ENCODE assay signal across 7 cellular contexts in the genomic region with DNA sequence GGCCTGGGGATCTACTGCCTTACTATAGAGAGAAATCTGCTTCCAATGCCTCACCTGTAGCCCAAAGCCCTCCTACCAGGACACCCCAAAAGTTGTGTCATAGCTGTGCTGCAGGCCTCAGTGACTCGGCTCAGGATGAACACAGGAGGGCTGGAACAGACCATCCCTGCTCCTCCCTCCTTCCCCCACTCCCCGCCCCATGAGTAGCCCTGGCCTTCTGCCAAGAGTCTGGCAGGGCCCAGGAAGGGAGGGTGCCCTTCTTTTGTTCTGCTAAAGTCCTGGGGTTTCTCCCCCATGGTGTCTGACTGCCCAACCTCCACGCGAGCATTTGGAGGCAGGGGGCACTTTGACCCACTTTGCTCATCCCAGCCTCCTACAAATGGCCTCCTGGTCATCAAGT. TPM values are rescaled to one million over a fixed set of nuclear protein-coding genes. Genes with fewer than 3 reads are reported as not detected.
"Had no signal": no experiment of that assay in that cellular context is flagged by ENCODE, and none has a peak within 500 bp of the region (broad histone marks: within the 10 kb centered on the region; RNA-seq: fewer than 3 reads in every experiment).

No MANE protein-coding gene starts in this region.

RNA-seq across cellular contexts. Expression of gene NPY4R, which starts 24.8 kb away (rescaled TPM):
- total RNA-seq: dermis microvascular lymphatic vessel endothelial cell, endothelial cell of umbilical vein, frontal cortex, glomerular endothelial cell, occipital lobe, psoas muscle, sciatic nerve had no signal
